Comparison of ENCODE assay signal across 19 cellular contexts in the genomic region with DNA sequence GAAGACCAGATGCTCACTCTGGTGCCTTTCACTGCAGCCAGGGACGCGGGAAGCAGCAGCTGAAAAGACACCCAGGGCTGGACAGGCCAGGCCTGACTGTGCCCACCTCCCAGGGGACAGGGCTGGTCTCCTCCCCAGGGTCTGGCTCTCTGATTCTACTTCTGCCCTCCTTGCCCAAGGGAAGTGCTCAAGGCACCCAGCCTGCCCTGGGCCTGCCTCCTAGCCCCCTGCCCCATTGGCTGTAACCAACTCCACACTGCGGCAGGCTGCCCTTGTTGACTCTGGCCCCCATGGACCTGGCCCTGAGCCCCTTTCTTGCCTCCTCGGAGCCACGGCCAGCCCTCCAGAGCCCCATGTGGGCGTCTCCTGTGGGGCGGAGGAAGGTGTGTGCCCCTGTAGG.
A peak's percentile ranks its signal among the peaks of the same experiment; 100 is the strongest.
DNase-seq lines count a peak whose midpoint lies in the region; ATAC-seq and TF ChIP-seq lines count a peak whose summit lies in the region.
"Had no signal": no experiment of that assay in that cellular context is flagged by ENCODE, and none has a peak within 500 bp of the region (broad histone marks: within the 10 kb centered on the region; RNA-seq: fewer than 3 reads in every experiment).

No MANE protein-coding gene starts in this region.

- 87 to 89% methylated on average over 7 of the region's 7 CpGs for WGBS in heart right ventricle, 2 donors

- H3K27me3 ChIP-seq in heart right ventricle, result peaks cover 0 to 28% (median 0%) of the 10 kb centered on the region in 7 donors
- H3K27me3 ChIP-seq in H7 (ENCODE audit: control insufficient read depth, insufficient read depth, low read length), result no peaks in the 10 kb centered on the region
- H3K27me3 ChIP-seq in osteoblast (ENCODE audit: insufficient read depth, low read length), result no peaks in the 10 kb centered on the region

- peaks cover 0 to 4% (median under 1%) of the 10 kb centered on the region in 9 donors for H3K4me1 ChIP-seq in heart right ventricle
- H3K4me1 ChIP-seq in osteoblast (ENCODE audit: insufficient read depth, low read length), result peaks cover 3% of the 10 kb centered on the region
- H3K4me1 ChIP-seq: A549 had no signal

- peak; percentile 39 for DNase-seq in Right ventricle myocardium inferior (ENCODE audit: missing footprints)
- DNase-seq in heart right ventricle, result no peak
- DNase-seq in H7, result peak; percentile 37
- DNase-seq in glutamatergic neuron, result peak; percentile 5
- DNase-seq in osteoblast (ENCODE audit: insufficient read length, low spot score, missing footprints), result peak; percentile 80
- no peak for DNase-seq in GM13977 (ENCODE audit: low spot score)
- DNase-seq: AML-193; CD4-positive, alpha-beta memory T cell; DMS79 treated with DMSO at 0.1 percent for 48 hours; GF-D8; GM23248; HCEC 1CT; IMR-90 had no signal

- no peak overlapping the region for H3K4me3 Mint-ChIP-seq in glutamatergic neuron (ENCODE audit: unreplicated experiment)
- H3K4me3 Mint-ChIP-seq: CD4-positive, alpha-beta memory T cell had no signal

- H3K9me3 ChIP-seq in heart right ventricle, result no peaks in the 10 kb centered on the region
- no peaks in the 10 kb centered on the region for H3K9me3 ChIP-seq in osteoblast (ENCODE audit: low read depth, low read length)
- H3K9me3 ChIP-seq: A549 had no signal

- peaks cover 3% of the 10 kb centered on the region for H3K9me3 Mint-ChIP-seq in glutamatergic neuron (ENCODE audit: unreplicated experiment)

- H3K27ac Mint-ChIP-seq in glutamatergic neuron (ENCODE audit: unreplicated experiment), result no peak overlapping the region
- H3K27ac Mint-ChIP-seq: CD4-positive, alpha-beta memory T cell had no signal

- H3K4me3 ChIP-seq in heart right ventricle (no peak overlapping the region), H7 (ENCODE audit: insufficient read depth, low read depth, low read length) (no peak overlapping the region), osteoblast (ENCODE audit: insufficient read depth, low read length) (no peak overlapping the region)
- H3K4me3 ChIP-seq: A549, GM23248 had no signal

- H3K79me2 ChIP-seq in osteoblast (ENCODE audit: insufficient read depth, low read length), result no peaks in the 10 kb centered on the region

- no peak for ATAC-seq in Right ventricle myocardium inferior
- ATAC-seq in heart right ventricle, result no peak
- no peak for ATAC-seq in GM18498 (IDR thresholded peaks at IDR 0.05; ENCODE audit: unreplicated experiment)
- no peak for ATAC-seq in HG03442 (IDR thresholded peaks at IDR 0.05; ENCODE audit: unreplicated experiment)

- H3K36me3 Mint-ChIP-seq in glutamatergic neuron (ENCODE audit: unreplicated experiment), result peaks cover 4% of the 10 kb centered on the region
- H3K36me3 Mint-ChIP-seq: CD4-positive, alpha-beta memory T cell had no signal

- peaks cover 9% of the 10 kb centered on the region for H3K4me1 Mint-ChIP-seq in glutamatergic neuron (ENCODE audit: low read depth, unreplicated experiment)

- H3K27ac ChIP-seq in heart right ventricle, result no peak overlapping the region
- no peak overlapping the region for H3K27ac ChIP-seq in osteoblast (ENCODE audit: low read depth, low read length)
- H3K27ac ChIP-seq: 22Rv1, A549, C4-2B, GM23248, HL-60 had no signal

- in situ Hi-C loops in GM13977 (cut with MboI; ENCODE audit: low pct_unique_long_range_greater_than_20kb, low sequenced_read_pairs, unreplicated experiment), result no loop called here

- H3K36me3 ChIP-seq in heart right ventricle (no peaks in the 10 kb centered on the region), H7 (replicated peaks; ENCODE audit: control insufficient read depth, insufficient read depth, low read length) (no peaks in the 10 kb centered on the region), osteoblast (ENCODE audit: insufficient read depth, low read length) (no peaks in the 10 kb centered on the region)

- H3K4me2 ChIP-seq in osteoblast (ENCODE audit: insufficient read depth, low read length), result no peak overlapping the region
- H3K4me2 ChIP-seq: A549 had no signal

- H4K20me1 ChIP-seq in osteoblast (ENCODE audit: insufficient read depth, low read length), result no peaks in the 10 kb centered on the region

- no peak overlapping the region for H2AFZ ChIP-seq in osteoblast (ENCODE audit: low read length)
- H2AFZ ChIP-seq: GM23248 had no signal

- intact Hi-C loops in Right ventricle myocardium inferior (cut with DNase I), result no loop called here
- intact Hi-C loops in heart right ventricle (cut with DNase I), result no loop called here

- no peak for TF ChIP-seq CTCF in heart right ventricle (IDR thresholded peaks at IDR 0.05)
- TF ChIP-seq CTCF in glutamatergic neuron (IDR thresholded peaks at IDR 0.05; ENCODE audit: partially characterized antibody, unreplicated experiment), result no peak
- no peak for TF ChIP-seq CTCF in osteoblast (IDR thresholded peaks at IDR 0.05; ENCODE audit: extremely low read depth, low read depth, low read length)
- TF ChIP-seq CTCF in GM13977 (IDR thresholded peaks at IDR 0.05; ENCODE audit: extremely low read depth, insufficient read depth, missing control alignments), result no peak

- H3K27me3 Mint-ChIP-seq in glutamatergic neuron (ENCODE audit: unreplicated experiment), result peaks cover 1% of the 10 kb centered on the region

Comparison
In these comparisons a context has a peak if more than half of its experiments do, and no peak if none do; other contexts are left out.
1. DNase-seq: peak in Right ventricle myocardium inferior (single experiment), H7 (single experiment), glutamatergic neuron (single experiment) and osteoblast (single experiment); none in heart right ventricle (0 of 2) and GM13977 (single experiment).